ENCODE assay signal across 8 cellular contexts in the genomic region with DNA sequence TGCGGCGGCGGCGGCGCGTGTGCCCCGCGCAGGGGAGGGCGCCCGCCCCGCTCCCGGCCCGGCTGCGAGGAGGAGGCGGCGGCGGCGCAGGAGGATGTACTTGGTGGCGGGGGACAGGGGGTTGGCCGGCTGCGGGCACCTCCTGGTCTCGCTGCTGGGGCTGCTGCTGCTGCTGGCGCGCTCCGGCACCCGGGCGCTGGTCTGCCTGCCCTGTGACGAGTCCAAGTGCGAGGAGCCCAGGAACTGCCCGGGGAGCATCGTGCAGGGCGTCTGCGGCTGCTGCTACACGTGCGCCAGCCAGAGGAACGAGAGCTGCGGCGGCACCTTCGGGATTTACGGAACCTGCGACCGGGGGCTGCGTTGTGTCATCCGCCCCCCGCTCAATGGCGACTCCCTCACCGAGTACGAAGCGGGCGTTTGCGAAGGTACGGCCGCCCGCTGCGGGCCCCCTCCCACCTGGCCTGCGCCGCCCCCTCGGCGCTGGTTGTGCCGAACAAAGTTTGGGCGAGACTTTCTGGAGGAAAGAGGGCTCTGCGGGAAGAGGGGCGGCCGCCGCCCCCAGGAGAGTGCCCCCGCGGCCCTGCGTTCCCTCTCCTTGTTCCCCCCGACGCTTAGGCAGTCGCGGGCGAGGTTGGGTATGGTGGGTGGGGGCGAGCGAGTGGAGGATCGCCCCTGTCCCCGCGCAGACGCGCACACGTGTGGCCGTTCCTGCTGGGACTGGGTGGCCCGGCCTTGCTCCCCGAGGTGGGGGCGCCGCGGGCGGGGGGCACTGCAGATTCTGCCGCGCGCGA. TPM values are rescaled to one million over a fixed set of nuclear protein-coding genes. Genes with fewer than 3 reads are reported as not detected.
A peak's percentile ranks its signal among the peaks of the same experiment; 100 is the strongest.
DNase-seq lines count a peak whose midpoint lies in the region; ATAC-seq and TF ChIP-seq lines count a peak whose summit lies in the region.

No MANE protein-coding gene starts in this region.

- TF ChIP-seq CTCF in GM12875 (IDR thresholded peaks at IDR 0.05; ENCODE audit: borderline replicate concordance, insufficient read depth, low read depth, low read length) (no peak), H9 (conservative IDR thresholded peaks at IDR 0.05) (no peak), heart right ventricle (IDR thresholded peaks at IDR 0.05) (no peak), prostate gland (IDR thresholded peaks at IDR 0.05) (no peak)

- peaks cover 12% of the 10 kb centered on the region for H3K4me1 ChIP-seq in H9 (ENCODE audit: insufficient read depth, low read length)
- H3K4me1 ChIP-seq in heart right ventricle, result peaks cover 8 to 65% (median 54%) of the 10 kb centered on the region in 9 donors
- H3K4me1 ChIP-seq in prostate gland (replicated peaks), result no peaks in the 10 kb centered on the region

- H4K91ac ChIP-seq in H9 (ENCODE audit: insufficient read length, low read depth, low read length), result no peak overlapping the region

- peaks cover 33% of the 10 kb centered on the region; the same call in 1 of the 2 replicates for H3K79me2 ChIP-seq in H9 (ENCODE audit: insufficient read depth, low read length)

- no peak overlapping the region for H2BK5ac ChIP-seq in H9 (ENCODE audit: insufficient read length, low read length)

- H3K27me3 Mint-ChIP-seq in H9 (ENCODE audit: low read depth), result peaks cover 17% of the 10 kb centered on the region

- peak overlapping the region; percentile 53 for H3K9ac ChIP-seq in H9 (ENCODE audit: extremely low read depth, insufficient read length, low read length)

- no peak for TF ChIP-seq POLR2A in prostate gland (IDR thresholded peaks at IDR 0.05)

- H3K23me2 ChIP-seq in H9 (ENCODE audit: insufficient read length, low read depth, low read length, poor library complexity, severe bottlenecking), result peaks cover 17% of the 10 kb centered on the region

- H2BK15ac ChIP-seq in H9 (ENCODE audit: low read depth, low read length), result no peak overlapping the region

- no peaks in the 10 kb centered on the region for H3K79me1 ChIP-seq in H9 (ENCODE audit: insufficient read depth, low read depth, low read length, poor library complexity, severe bottlenecking)

- H2AK5ac ChIP-seq in H9 (ENCODE audit: insufficient read length, low read length), result no peak overlapping the region

- no peak overlapping the region for H2BK12ac ChIP-seq in H9 (ENCODE audit: insufficient read length, low read depth, low read length)

- H3K18ac ChIP-seq in H9 (ENCODE audit: insufficient read length, low read depth, low read length), result peak overlapping the region; percentile 45

- H4K8ac ChIP-seq in H9 (replicated peaks; ENCODE audit: insufficient read length, low read depth, low read length), result no peak overlapping the region

- no peak overlapping the region for H3K4ac ChIP-seq in H9 (ENCODE audit: low read depth, low read length)

- H3K4me3 ChIP-seq in GM12875 (ENCODE audit: low read depth, low read length) (peak overlapping the region; percentile 58), heart right ventricle (peak overlapping the region; percentile 56 to 95 (median 89)), prostate gland (peak overlapping the region; percentile 80 to 83)

- no peak overlapping the region for H3T11ph ChIP-seq in H9 (ENCODE audit: low read length)

- H3K36me3 ChIP-seq in heart right ventricle, result no peaks in the 10 kb centered on the region
- no peaks in the 10 kb centered on the region for H3K36me3 ChIP-seq in prostate gland

- H3K27ac ChIP-seq in H9 (ENCODE audit: insufficient read length, low read depth, low read length) (no peak overlapping the region), heart right ventricle (peak overlapping the region; percentile 81 to 93 (median 91)), prostate gland (peak overlapping the region; percentile 79 to 89)

- H2BK20ac ChIP-seq in H9 (ENCODE audit: low read depth, low read length, poor library complexity, severe bottlenecking), result no peak overlapping the region

- DNase-seq in H9 (no peak), NCI-H526 (lab: John Stamatoyannopoulos, UW) (peak; percentile 36 to 81), heart right ventricle (peak; percentile 38 to 56), prostate gland (ENCODE audit: low spot score) (peak; percentile 46), GDM1 (lab: John Stamatoyannopoulos, UW) (no peak), ACHN (no peak)
- DNase-seq in activated naive CD4-positive, alpha-beta T cell treated with Interleukin-2 at 50 U/mL for 16 hours, result peak; percentile 37

- H3K9me3 ChIP-seq in H9 (ENCODE audit: control insufficient read depth, low read depth, low read length) (no peaks in the 10 kb centered on the region), heart right ventricle (no peaks in the 10 kb centered on the region), prostate gland (no peaks in the 10 kb centered on the region)

- no peak overlapping the region for H4K5ac ChIP-seq in H9 (ENCODE audit: insufficient read length, low read depth, low read length)

- peaks cover 61 to 67% of the 10 kb centered on the region in 2 experiments for H3K4me1 Mint-ChIP-seq in H9

- no peak overlapping the region for H3K23ac ChIP-seq in H9 (ENCODE audit: insufficient read length, low read depth, low read length)

- no peaks in the 10 kb centered on the region; a peak in 2 of 7 replicates for H3K36me3 Mint-ChIP-seq in H9 (ENCODE audit: insufficient read depth in 1 of 3, low read depth in 3 of 3)

- no peak overlapping the region for H2BK120ac ChIP-seq in H9 (ENCODE audit: low read depth, low read length, poor library complexity, severe bottlenecking)

- H3K4me2 ChIP-seq in H9 (ENCODE audit: insufficient read depth, insufficient read length, low read length), result peak overlapping the region; percentile 75

- no CpG with 5 or more reads among the region's 92 CpGs for WGBS in H9 (ENCODE audit: extremely low coverage, insufficient read length, low lambda C conversion rate)
- WGBS in heart right ventricle, 2 donors, result 0% methylated on average over 70 to 91 of the region's 92 CpGs
- under 1% methylated on average over 67 of the region's 92 CpGs for WGBS in prostate gland

- peak overlapping the region; percentile 40; the same call in 1 of the 2 replicates for H3K14ac ChIP-seq in H9 (ENCODE audit: insufficient read depth, low read length)

- peak overlapping the region; percentile 93 to 99 for H3K4me3 Mint-ChIP-seq in H9

- peak; percentile 2 to 39 (median 8) for ATAC-seq in heart right ventricle

- peak overlapping the region in 1 of 3 experiments; percentile 63; a peak in 1 of 7 replicates for H3K27ac Mint-ChIP-seq in H9

- intact Hi-C loops in heart right ventricle (cut with DNase I), result loop anchor here in 9 of 10 donors (1.0 to 10.0 kb wide), 9 partner anchors 56 to 428 kb away; no protein-coding TSS in a partner anchor
- intact Hi-C loops in prostate gland (cut with DNase I), result loop anchor here (5.0 kb wide), 2 partner anchors 106 to 151 kb away; no protein-coding TSS in a partner anchor

- no peak overlapping the region for H3K56ac ChIP-seq in H9 (ENCODE audit: insufficient read length, low read depth, low read length)

- H3K27me3 ChIP-seq in H9 (ENCODE audit: insufficient read depth, low read length) (peaks cover 3% of the 10 kb centered on the region; the same call in 1 of the 2 replicates), heart right ventricle (peaks cover 0 to 34% (median 0%) of the 10 kb centered on the region in 7 donors), prostate gland (replicated peaks; ENCODE audit: insufficient read depth) (no peaks in the 10 kb centered on the region)

- H2AFZ ChIP-seq in H9 (ENCODE audit: low read length), result no peak overlapping the region

- H4K20me1 ChIP-seq in H9 (ENCODE audit: control insufficient read depth, insufficient read depth, insufficient read length), result no peaks in the 10 kb centered on the region

- peaks cover 0 to 2% of the 10 kb centered on the region in 2 experiments; a peak in 2 of 5 replicates for H3K9me3 Mint-ChIP-seq in H9

- in situ Hi-C loops in ACHN (cut with HindIII; ENCODE audit: low pct_ligation_motif_present, low pct_unique_long_range_greater_than_20kb, low sequenced_read_pairs), result no loop called here

RNA-seq across cellular contexts. Expression of a gene that starts 0.8 kb away (rescaled TPM):
- 27.0 and 27.6 TPM in 2 replicates for total RNA-seq in H9 (2021)
- 10 to 100 TPM; 35.1 to 83.6 (median 66.5) TPM for total RNA-seq in heart right ventricle
- 10 to 100 TPM; 14.1 to 21.4 TPM for polyA plus RNA-seq in heart right ventricle
- total RNA-seq in prostate gland, result 100 to 1,000 TPM in 1 of 2 donors, 10 to 100 TPM in 1; 55.2 to 101 TPM

Comparison
In these comparisons a context has a peak if more than half of its experiments do, and no peak if none do; other contexts are left out.
1. DNase-seq: peak in NCI-H526 (2 of 2), activated naive CD4-positive, alpha-beta T cell treated with Interleukin-2 at 50 U/mL for 16 hours (single experiment), heart right ventricle (2 of 2) and prostate gland (single experiment); none in H9 (single experiment), GDM1 (single experiment) and ACHN (single experiment).
2. Peak in every context shown above with its lines, with median percentiles within 50 percentile points of each other: H3K4me3 ChIP-seq.